ENCODE assay signal across 1 cellular context in genomic region chr6:118893095-118893881, GRCh38.
A peak's percentile ranks its signal among the peaks of the same experiment; 100 is the strongest.
TF ChIP-seq lines count a peak whose summit lies in the region.

No MANE protein-coding gene starts in this region.

TF ChIP-seq in HEK293, 187 proteins besides CTCF, POLR2A, EP300 and RAD21 (continued from another document):
- TF ChIP-seq PBX3 (CRISPR knock-in tag; IDR thresholded peaks at IDR 0.05) (no peak), REPIN1 (tag by site-specific recombination; IDR thresholded peaks at IDR 0.05; ENCODE audit: low read depth) (no peak; the same call in 1 of the 2 replicates), ZBTB6 (tag by site-specific recombination; IDR thresholded peaks at IDR 0.05) (no peak), ZBTB17 (tag by site-specific recombination; IDR thresholded peaks at IDR 0.05) (no peak; the same call in 1 of the 2 replicates), HOXD13 (CRISPR knock-in tag; IDR thresholded peaks at IDR 0.05; ENCODE audit: borderline replicate concordance) (no peak), ZNF394 (tag by site-specific recombination; IDR thresholded peaks at IDR 0.05; ENCODE audit: borderline replicate concordance) (no peak), ZBTB1 (tag by site-specific recombination; IDR thresholded peaks at IDR 0.05) (no peak), ZNF544 (tag by site-specific recombination; IDR thresholded peaks at IDR 0.05) (no peak), ZBTB44 (tag by site-specific recombination; IDR thresholded peaks at IDR 0.05) (no peak), ZNF335 (tag by site-specific recombination; conservative IDR thresholded peaks at IDR 0.05) (peak; percentile 58; the same call in 1 of the 2 replicates), ZNF169 (tag by site-specific recombination; IDR thresholded peaks at IDR 0.05) (no peak), GLIS2 (tag by site-specific recombination; IDR thresholded peaks at IDR 0.05) (peak; percentile 62; the same call in 1 of the 2 replicates), MZF1 (tag by site-specific recombination; IDR thresholded peaks at IDR 0.05; ENCODE audit: borderline replicate concordance) (no peak), EGR2 (tag by site-specific recombination; IDR thresholded peaks at IDR 0.05; ENCODE audit: low read depth) (peak; percentile 57; the same call in 1 of the 2 replicates), ZBTB10 (tag by site-specific recombination; IDR thresholded peaks at IDR 0.05) (no peak), ZNF184 (tag by site-specific recombination; IDR thresholded peaks at IDR 0.05) (no peak), ZNF692 (tag by site-specific recombination; IDR thresholded peaks at IDR 0.05) (peak; percentile 57; the same call in 1 of the 2 replicates)
